In genomic region chr7:72924417-72924747, GRCh38 we compare ENCODE assay signal across 7 cellular contexts. TPM values are rescaled to one million over a fixed set of nuclear protein-coding genes. Genes with fewer than 3 reads are reported as not detected.
DNase-seq lines count a peak whose midpoint lies in the region; ATAC-seq and TF ChIP-seq lines count a peak whose summit lies in the region.

No MANE protein-coding gene starts in this region.

- in situ Hi-C loops in KBM-7 (cut with MboI; ENCODE audit: low pct_unique_long_range_greater_than_20kb, low sequenced_read_pairs) = no loop called here

- H3K36me3 ChIP-seq in liver (ENCODE audit: control insufficient read depth in 4 of 4, insufficient read depth in 3 of 4, low read depth in 1 of 4, low read length in 3 of 4) = peaks cover 9 to 22% (median 20%) of the 10 kb centered on the region in 4 donors

- H3K9me3 Mint-ChIP-seq in type B pancreatic cell = no peaks in the 10 kb centered on the region

- peak overlapping the region; percentile 99 to 100 for H3K9ac ChIP-seq in liver (ENCODE audit: low read depth in 1 of 2, low read length in 2 of 2)

- no peaks in the 10 kb centered on the region for H3K27me3 ChIP-seq in liver (ENCODE audit: control insufficient read depth in 4 of 4, insufficient read depth in 4 of 4, low read length in 3 of 4)

- H3K4me3 ChIP-seq in liver (ENCODE audit: low read depth in 1 of 3, low read length in 3 of 3) = peak overlapping the region; percentile 58 to 98 (median 96)

- H3K4me1 ChIP-seq in liver (ENCODE audit: control insufficient read depth in 4 of 4, insufficient read depth in 4 of 4, low read length in 3 of 4) = peaks cover 5 to 26% (median 21%) of the 10 kb centered on the region in 4 donors

- no peak for TF ChIP-seq RAD21 in liver (IDR thresholded peaks at IDR 0.05)

- peaks cover 21% of the 10 kb centered on the region for H3K36me3 Mint-ChIP-seq in type B pancreatic cell

- ATAC-seq in GM19467 (IDR thresholded peaks at IDR 0.05; ENCODE audit: unreplicated experiment) = peak; percentile 14
- peak; percentile 7 for ATAC-seq in HG03442 (IDR thresholded peaks at IDR 0.05; ENCODE audit: unreplicated experiment)
- ATAC-seq in GM18519 (IDR thresholded peaks at IDR 0.05; ENCODE audit: low FRiP score, unreplicated experiment) = no peak

- H3K27ac ChIP-seq in liver (ENCODE audit: low read depth in 1 of 2, low read length in 2 of 2) = peak overlapping the region; percentile 74 to 91

- H3K27me3 Mint-ChIP-seq in type B pancreatic cell = no peaks in the 10 kb centered on the region

- H3K9me3 ChIP-seq in liver (ENCODE audit: control insufficient read depth in 4 of 4, low read length in 3 of 4) = no peaks in the 10 kb centered on the region

- WGBS in liver = under 1% methylated on average over 5 of the region's 5 CpGs

- peak overlapping the region; percentile 98 for H3K27ac Mint-ChIP-seq in type B pancreatic cell

- peak overlapping the region; percentile 99 for H3K4me3 Mint-ChIP-seq in type B pancreatic cell

- TF ChIP-seq CTCF in liver (IDR thresholded peaks at IDR 0.05; ENCODE audit: low read depth, low read length, missing input control) (no peak), type B pancreatic cell (conservative IDR thresholded peaks at IDR 0.05) (no peak)

- H3K4me1 Mint-ChIP-seq in type B pancreatic cell (ENCODE audit: unreplicated experiment) = peaks cover 11% of the 10 kb centered on the region

- DNase-seq in amniotic epithelial cell (ENCODE audit: low read depth) (peak; percentile 18), type B pancreatic cell (ENCODE audit: extremely low spot score, unreplicated experiment) (no peak), KBM-7 (no peak)

TF ChIP-seq in liver, 16 proteins besides CTCF, POLR2A, EP300 and RAD21:
- no peak for TF ChIP-seq YY1 (IDR thresholded peaks at IDR 0.05)
- TF ChIP-seq ATF3 (IDR thresholded peaks at IDR 0.05) = no peak
- TF ChIP-seq JUND (IDR thresholded peaks at IDR 0.05) = no peak
- TF ChIP-seq SP1 (IDR thresholded peaks at IDR 0.05) = no peak
- no peak for TF ChIP-seq NR2F2 (IDR thresholded peaks at IDR 0.05)
- TF ChIP-seq FOXA2 (IDR thresholded peaks at IDR 0.05) = no peak

RNA-seq across cellular contexts. Expression of gene POM121, which starts 0.5 kb away (rescaled TPM):
- total RNA-seq in liver (10 to 100 TPM in 1 of 2 donors, 1 to 10 TPM in 1; 8.5 to 10.6 TPM), type B pancreatic cell (ENCODE audit: low replicate concordance) (38.9 and 51.2 TPM in 2 replicates)
- 10 to 100 TPM in 1 of 2 donors, 1 to 10 TPM in 1; 6.1 to 13.8 TPM for polyA plus RNA-seq in liver

RNA-seq across cellular contexts. Expression of gene TRIM74, which starts 44.9 kb away (rescaled TPM):
- total RNA-seq in liver (under 1 TPM in 1 of 2 donors, not detected in 1; 0.50 TPM), type B pancreatic cell (ENCODE audit: low replicate concordance) (1.8 TPM in 1 of 2 replicates, not detected in the other)
- polyA plus RNA-seq in liver = under 1 TPM in 1 of 2 donors, not detected in 1; 0.14 TPM
